12 cellular contexts compared by ENCODE assay signal in genomic region chr2:33484042-33484621, GRCh38. TPM values are rescaled to one million over a fixed set of nuclear protein-coding genes. Genes with fewer than 3 reads are reported as not detected.
DNase-seq lines count a peak whose midpoint lies in the region; ATAC-seq and TF ChIP-seq lines count a peak whose summit lies in the region.
"Had no signal": no experiment of that assay in that cellular context is flagged by ENCODE, and none has a peak within 500 bp of the region (broad histone marks: within the 10 kb centered on the region; RNA-seq: fewer than 3 reads in every experiment).

No MANE protein-coding gene starts in this region.

- intact Hi-C loops in left lung (cut with DNase I): loop anchor here in 1 of 2 donors (10.0 kb wide), 1 partner anchor 81 kb away; no protein-coding TSS in a partner anchor

- H3K27me3 ChIP-seq in GM06990 (replicated peaks; ENCODE audit: control insufficient read depth, insufficient read depth, low read length) (no peaks in the 10 kb centered on the region), left lung (no peaks in the 10 kb centered on the region)

- ATAC-seq in GM21360 (IDR thresholded peaks at IDR 0.05; ENCODE audit: unreplicated experiment): peak; percentile 35
- peak; percentile 44 for ATAC-seq in left lung

- no peaks in the 10 kb centered on the region for H3K36me3 ChIP-seq in GM06990 (ENCODE audit: control insufficient read depth, insufficient read depth, low read length)
- H3K36me3 ChIP-seq in left lung: no peaks in the 10 kb centered on the region
- H3K36me3 ChIP-seq: WERI-Rb-1 had no signal

- H3K27me3 Mint-ChIP-seq in IgD-negative memory B cell: no peaks in the 10 kb centered on the region

- H3K4me3 ChIP-seq in GM06990 (replicated peaks; ENCODE audit: low read depth, low read length) (peak overlapping the region; percentile 10), left lung (no peak overlapping the region)

- DNase-seq in GM06990 (ENCODE audit: extremely low read depth, insufficient read length) (no peak), left lung (no peak), GDM1 (lab: John Stamatoyannopoulos, UW) (no peak), NCI-H748 treated with DMSO at 0.1 percent for 48 hours (lab: John Stamatoyannopoulos, UW) (no peak), glomerular visceral epithelial cell (ENCODE audit: extremely low spot score) (no peak)
- no peak for DNase-seq in stimulated activated CD4-positive, alpha-beta T cell treated with anti-CD3 and anti-CD28 coated beads, Interleukin-2, amount 100 ng/mL, for 48 hours
- DNase-seq: amygdala, DND-41, WERI-Rb-1 had no signal

- peaks cover 60 to 73% (median 69%) of the 10 kb centered on the region in 3 donors for H3K4me1 Mint-ChIP-seq in IgD-negative memory B cell

- TF ChIP-seq CTCF in GM06990 (IDR thresholded peaks at IDR 0.05; ENCODE audit: insufficient read depth, low read length, poor library complexity, severe bottlenecking) (no peak), left lung (IDR thresholded peaks at IDR 0.05) (no peak)

- H3K4me1 ChIP-seq in left lung: peaks cover 6 to 10% of the 10 kb centered on the region in 2 donors

- H3K27ac ChIP-seq in left lung: peak overlapping the region in 1 of 2 donors; percentile 34
- H3K27ac ChIP-seq: WERI-Rb-1 had no signal

- H3K9me3 ChIP-seq in left lung: peaks cover 0 to 10% of the 10 kb centered on the region in 2 donors

- H3K36me3 Mint-ChIP-seq in IgD-negative memory B cell: peaks cover 11% of the 10 kb centered on the region

- peak overlapping the region; percentile 67 to 93 (median 89) for H3K4me3 Mint-ChIP-seq in IgD-negative memory B cell

- H3K27ac Mint-ChIP-seq in IgD-negative memory B cell: peak overlapping the region; percentile 92 to 98 (median 96)

- no peaks in the 10 kb centered on the region for H3K9me3 Mint-ChIP-seq in IgD-negative memory B cell

RNA-seq across cellular contexts. Expression of gene RASGRP3, which starts 7.7 kb away (rescaled TPM):
- polyA plus RNA-seq in IgD-negative memory B cell: 82.4 TPM
- 10 to 100 TPM; 20.3 to 27.2 TPM for total RNA-seq in left lung
- total RNA-seq: H1 had no signal
